In genomic region chr17:14206891-14207290, GRCh38 we compare ENCODE assay signal across 34 cellular contexts. TPM values are rescaled to one million over a fixed set of nuclear protein-coding genes. Genes with fewer than 3 reads are reported as not detected.
"Had no signal": no experiment of that assay in that cellular context is flagged by ENCODE, and none has a peak within 500 bp of the region (broad histone marks: within the 10 kb centered on the region; RNA-seq: fewer than 3 reads in every experiment).

No MANE protein-coding gene starts in this region.

- H3K9me3 Mint-ChIP-seq: stimulated activated effector memory CD8-positive, alpha-beta T cell treated with anti-CD3 and anti-CD28 coated beads, Interleukin-12 subunit alpha, Interleukin-12 subunit beta, amount 100 ng/mL, for 72 hours; stimulated activated naive CD8-positive, alpha-beta T cell treated with anti-CD3 and anti-CD28 coated beads, Interleukin-15, Interleukin-2, amounts not matched to agents 100 ng/mL and 50 ng/mL, for 24 hours had no signal

- H3K27me3 Mint-ChIP-seq: activated naive CD8-positive, alpha-beta T cell treated with anti-CD3 and anti-CD28 coated beads for 36 hours; brain; stimulated activated naive CD8-positive, alpha-beta T cell treated with anti-CD3 and anti-CD28 coated beads, Interleukin-15, Interleukin-2, amounts not matched to agents 100 ng/mL and 50 ng/mL, for 24 hours had no signal

- H3K27ac ChIP-seq: adrenal gland, ascending aorta, cardiac muscle cell, coronary artery, dorsolateral prefrontal cortex, gastroesophageal sphincter, hepatocyte, neural progenitor cell, thoracic aorta had no signal

- H3K4me1 ChIP-seq: adrenal gland, ascending aorta, gastroesophageal sphincter, neural progenitor cell had no signal

- H3K4me1 Mint-ChIP-seq: activated B cell treated with CpG ODN at 0.5 μM for 24 hours, neural progenitor cell had no signal

- H3K9me3 ChIP-seq: adrenal gland, ascending aorta, gastroesophageal sphincter, right lobe of liver, thoracic aorta had no signal

- DNase-seq: activated B cell treated with CpG ODN at 0.5 μM for 24 hours; activated CD8-positive, alpha-beta memory T cell treated with anti-CD3 and anti-CD28 coated beads, Interleukin-2, amount 50 U/mL, for 4 hours; activated naive CD8-positive, alpha-beta T cell treated with anti-CD3 and anti-CD28 coated beads for 36 hours; activated T-cell treated with anti-CD3 and anti-CD28 coated beads, Interleukin-2, amount 50 U/mL, for 1 hour; adrenal gland; dorsolateral prefrontal cortex; effector memory CD4-positive, alpha-beta T cell; erythroblast; left cardiac atrium; mammary epithelial cell; naive B cell; right lobe of liver; stimulated activated CD4-positive, alpha-beta T cell treated with anti-CD3 and anti-CD28 coated beads, Interleukin-4, amount 100 ng/mL, for 24 hours; T-helper 2 cell; trophoblast cell had no signal

- H3K27ac Mint-ChIP-seq: activated B cell treated with CpG ODN at 0.5 μM for 24 hours; activated naive CD8-positive, alpha-beta T cell treated with anti-CD3 and anti-CD28 coated beads for 36 hours; brain; naive B cell; neural progenitor cell; stimulated activated naive CD8-positive, alpha-beta T cell treated with anti-CD3 and anti-CD28 coated beads, Interleukin-15, Interleukin-2, amounts not matched to agents 100 ng/mL and 50 ng/mL, for 24 hours had no signal

- ATAC-seq: gastroesophageal sphincter; stimulated activated effector memory CD8-positive, alpha-beta T cell treated with anti-CD3 and anti-CD28 coated beads, Interleukin-12 subunit alpha, Interleukin-12 subunit beta, amount 100 ng/mL, for 72 hours had no signal

- H3K36me3 ChIP-seq: adrenal gland, neural progenitor cell, right lobe of liver had no signal

- H3K4me3 Mint-ChIP-seq: activated B cell treated with CpG ODN at 0.5 μM for 24 hours; activated naive CD8-positive, alpha-beta T cell treated with anti-CD3 and anti-CD28 coated beads for 36 hours; brain; naive B cell; neural progenitor cell; stimulated activated naive CD8-positive, alpha-beta T cell treated with anti-CD3 and anti-CD28 coated beads, Interleukin-15, Interleukin-2, amounts not matched to agents 100 ng/mL and 50 ng/mL, for 24 hours had no signal

- H3K27me3 ChIP-seq: adrenal gland, ascending aorta, cardiac muscle cell, dorsolateral prefrontal cortex, gastroesophageal sphincter, hepatocyte, neural progenitor cell, right lobe of liver had no signal

- H3K4me3 ChIP-seq: adrenal gland, ascending aorta, cardiac muscle cell, coronary artery, dorsolateral prefrontal cortex, gastroesophageal sphincter, hepatocyte, neural progenitor cell, right lobe of liver, skin epidermis, thoracic aorta had no signal

RNA-seq across cellular contexts. Expression of gene CDRT15, which starts 29.8 kb away (rescaled TPM):
- total RNA-seq: activated B cell treated with CpG ODN at 0.5 μM for 24 hours; activated CD8-positive, alpha-beta memory T cell treated with anti-CD3 and anti-CD28 coated beads for 36 hours; activated naive CD8-positive, alpha-beta T cell treated with anti-CD3 and anti-CD28 coated beads for 36 hours; adrenal gland; ascending aorta; cardiac muscle cell; cerebellum; dorsolateral prefrontal cortex; gastroesophageal sphincter; hepatocyte; left cardiac atrium; liver; mammary epithelial cell; omental fat pad; posterior vena cava; renal cortical epithelial cell; right lobe of liver; subcutaneous adipose tissue; thoracic aorta had no signal
- polyA plus RNA-seq: adrenal gland, hepatocyte, keratinocyte, mammary epithelial cell had no signal
